ENCODE assay signal across 9 cellular contexts in genomic region chrX:85052636-85053343, GRCh38. TPM values are rescaled to one million over a fixed set of nuclear protein-coding genes. Genes with fewer than 3 reads are reported as not detected.
A peak's percentile ranks its signal among the peaks of the same experiment; 100 is the strongest.
DNase-seq lines count a peak whose midpoint lies in the region; ATAC-seq and TF ChIP-seq lines count a peak whose summit lies in the region.
"Had no signal": no experiment of that assay in that cellular context is flagged by ENCODE, and none has a peak within 500 bp of the region (broad histone marks: within the 10 kb centered on the region; RNA-seq: fewer than 3 reads in every experiment).

No MANE protein-coding gene starts in this region.

- no peaks in the 10 kb centered on the region for H3K27me3 Mint-ChIP-seq in neural progenitor cell (ENCODE audit: insufficient read depth, low read depth)

- no peak for ATAC-seq in sciatic nerve

- H4K20me1 ChIP-seq in neural progenitor cell (ENCODE audit: low read depth): no peaks in the 10 kb centered on the region

- TF ChIP-seq CTCF in cardiac fibroblast (IDR thresholded peaks at IDR 0.05; ENCODE audit: low read depth, low read length) (peak; percentile 11), neural progenitor cell (IDR thresholded peaks at IDR 0.05) (peak; percentile 11)

- H3K4me2 ChIP-seq in neural progenitor cell: no peak overlapping the region

- no peaks in the 10 kb centered on the region for H3K9me3 Mint-ChIP-seq in neural progenitor cell

- no peaks in the 10 kb centered on the region for H3K36me3 Mint-ChIP-seq in neural progenitor cell

- H3K79me2 ChIP-seq in neural progenitor cell (ENCODE audit: low read depth): no peaks in the 10 kb centered on the region

- H3F3A ChIP-seq in neural progenitor cell (ENCODE audit: low read depth): no peaks in the 10 kb centered on the region

- no peak overlapping the region for H3K9ac ChIP-seq in neural progenitor cell

- H3K36me3 ChIP-seq in neural progenitor cell: no peaks in the 10 kb centered on the region
- H3K36me3 ChIP-seq: SJCRH30 had no signal

- H3K4me3 Mint-ChIP-seq in neural progenitor cell: no peak overlapping the region

- intact Hi-C loops in sciatic nerve (cut with DNase I): no loop called here

- DNase-seq in GM03348 (ENCODE audit: low spot score): peak; percentile 15
- DNase-seq in HS-5 (ENCODE audit: low read depth): peak; percentile 58
- DNase-seq in cardiac fibroblast (ENCODE audit: low read depth in 2 of 2): peak; percentile 61 to 90
- DNase-seq in neural progenitor cell (ENCODE audit: low spot score): no peak
- no peak for DNase-seq in effector CD4-positive, alpha-beta T cell
- DNase-seq in activated CD4-positive, alpha-beta T cell treated with anti-CD3 and anti-CD28 coated beads, Interleukin-2, amount 50 U/mL, for 1 hour: no peak
- no peak for DNase-seq in sciatic nerve (ENCODE audit: low spot score)
- DNase-seq in 8988T: no peak

- H3K27ac ChIP-seq in neural progenitor cell: no peak overlapping the region
- H3K27ac ChIP-seq: SJCRH30 had no signal

- no peaks in the 10 kb centered on the region for H3K4me1 ChIP-seq in neural progenitor cell
- H3K4me1 ChIP-seq: SJCRH30 had no signal

- H2AFZ ChIP-seq in neural progenitor cell (replicated peaks): no peak overlapping the region

- H3K4me3 ChIP-seq in cardiac fibroblast (replicated peaks in 1 of 2; ENCODE audit: low read depth in 2 of 2, low read length in 2 of 2): no peak overlapping the region
- no peak overlapping the region for H3K4me3 ChIP-seq in neural progenitor cell
- H3K4me3 ChIP-seq: SJCRH30 had no signal

- H3K27ac Mint-ChIP-seq in neural progenitor cell: no peak overlapping the region

- H3K27me3 ChIP-seq in neural progenitor cell: no peaks in the 10 kb centered on the region
- H3K27me3 ChIP-seq: SJCRH30 had no signal

- H3K9me3 ChIP-seq in neural progenitor cell (ENCODE audit: low read depth): no peaks in the 10 kb centered on the region
- H3K9me3 ChIP-seq: SJCRH30 had no signal

- H3K4me1 Mint-ChIP-seq in neural progenitor cell: no peaks in the 10 kb centered on the region

RNA-seq across cellular contexts. Expression of gene APOOL, which starts 49.1 kb away (rescaled TPM):
- total RNA-seq in neural progenitor cell (ENCODE audit: low replicate concordance) (7.1 and 9.0 TPM in 2 replicates), sciatic nerve (20.3 TPM)

Comparison
In these comparisons a context has a peak if more than half of its experiments do, and no peak if none do; other contexts are left out.
1. DNase-seq: peak in GM03348 (single experiment), HS-5 (single experiment) and cardiac fibroblast (2 of 2); none in neural progenitor cell (single experiment), effector CD4-positive, alpha-beta T cell (single experiment), activated CD4-positive, alpha-beta T cell treated with anti-CD3 and anti-CD28 coated beads, Interleukin-2, amount 50 U/mL, for 1 hour (single experiment), sciatic nerve (single experiment) and 8988T (single experiment).